ENCODE assay signal across 13 cellular contexts in genomic region chr2:200614249-200614648, GRCh38.
"Had no signal": no experiment of that assay in that cellular context is flagged by ENCODE, and none has a peak within 500 bp of the region (broad histone marks: within the 10 kb centered on the region; RNA-seq: fewer than 3 reads in every experiment).

No MANE protein-coding gene starts in this region.

- H3K27me3 ChIP-seq: pancreas, sigmoid colon, tibial artery, uterus had no signal

- H3K9me3 ChIP-seq: pancreas, sigmoid colon, tibial artery, uterus had no signal

- H3K36me3 ChIP-seq: uterus had no signal

- H3K4me3 ChIP-seq: pancreas, sigmoid colon, tibial artery, uterus had no signal

- H3K4me3 Mint-ChIP-seq: activated naive CD8-positive, alpha-beta T cell treated with anti-CD3 and anti-CD28 coated beads for 36 hours; stimulated activated memory B cell treated with anti-CD40 and anti-IgM and Interleukin-4, amounts not matched to agents 10 μg/mL and 1 μg/mL and 100 μg/mL, for 72 hours; T-helper 2 cell treated with Interferon-gamma antibody and Interleukin-4, amounts not matched to agents 5 μg/mL and 100 μg/mL, for 36 hours had no signal

- H3K27ac Mint-ChIP-seq: activated naive CD8-positive, alpha-beta T cell treated with anti-CD3 and anti-CD28 coated beads for 36 hours; stimulated activated memory B cell treated with anti-CD40 and anti-IgM and Interleukin-4, amounts not matched to agents 10 μg/mL and 1 μg/mL and 100 μg/mL, for 72 hours; T-helper 2 cell treated with Interferon-gamma antibody and Interleukin-4, amounts not matched to agents 5 μg/mL and 100 μg/mL, for 36 hours had no signal

- ATAC-seq: left colon; pancreas; stimulated activated memory B cell treated with anti-CD40 and anti-IgM and Interleukin-4, amounts not matched to agents 10 μg/mL and 1 μg/mL and 100 μg/mL, for 72 hours had no signal

- H3K4me1 ChIP-seq: sigmoid colon, tibial artery, uterus had no signal

- DNase-seq: activated gamma-delta T cell; activated naive CD8-positive, alpha-beta T cell treated with anti-CD3 and anti-CD28 coated beads for 36 hours; activated T-cell treated with anti-CD3 and anti-CD28 coated beads, Interleukin-2, amount 50 U/mL, for 1 hour; anterior cingulate cortex; left colon; midbrain; sigmoid colon; stimulated activated CD4-positive, alpha-beta T cell treated with anti-CD3 and anti-CD28 coated beads, Interleukin-2, amount 100 ng/mL, for 24 hours; tibial artery; uterus had no signal

- H3K9me3 Mint-ChIP-seq: activated naive CD8-positive, alpha-beta T cell treated with anti-CD3 and anti-CD28 coated beads for 36 hours; stimulated activated memory B cell treated with anti-CD40 and anti-IgM and Interleukin-4, amounts not matched to agents 10 μg/mL and 1 μg/mL and 100 μg/mL, for 72 hours; T-helper 2 cell treated with Interferon-gamma antibody and Interleukin-4, amounts not matched to agents 5 μg/mL and 100 μg/mL, for 36 hours had no signal

- H3K27ac ChIP-seq: sigmoid colon, tibial artery, uterus had no signal

- H3K36me3 Mint-ChIP-seq: activated naive CD8-positive, alpha-beta T cell treated with anti-CD3 and anti-CD28 coated beads for 36 hours; stimulated activated memory B cell treated with anti-CD40 and anti-IgM and Interleukin-4, amounts not matched to agents 10 μg/mL and 1 μg/mL and 100 μg/mL, for 72 hours had no signal
